In the genomic region with DNA sequence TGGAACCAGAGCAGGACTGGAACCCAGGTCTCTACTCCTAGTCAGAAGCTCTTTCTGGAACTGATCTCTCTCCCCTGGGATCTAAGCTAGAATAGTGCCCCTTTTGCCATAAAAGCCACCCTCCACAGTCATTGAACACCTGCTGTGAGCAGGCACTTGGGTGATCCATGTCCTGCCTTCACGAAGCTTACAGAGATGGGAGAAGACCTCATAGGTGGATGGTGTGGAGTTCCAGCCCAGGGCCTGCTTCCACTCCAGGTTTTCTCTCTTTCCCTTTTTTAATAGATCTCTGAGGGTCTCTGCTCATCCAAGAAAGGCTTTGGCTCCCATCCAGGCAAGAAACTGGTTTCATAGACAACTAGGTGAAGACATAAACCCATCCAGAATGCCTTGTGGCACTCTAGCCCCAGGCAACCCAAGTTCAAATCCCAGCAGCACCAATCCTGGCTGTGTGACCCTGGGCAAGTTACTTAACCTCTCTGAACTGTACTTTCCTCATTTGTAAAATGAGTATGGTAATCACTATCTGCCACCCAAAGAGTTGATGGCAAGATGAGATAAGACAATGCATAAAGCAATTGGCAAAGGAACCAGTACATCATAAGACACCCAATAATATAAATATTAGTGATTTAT, we compare ENCODE assay signal across 1 cellular context.
TF ChIP-seq lines count a peak whose summit lies in the region.

No MANE protein-coding gene starts in this region.

TF ChIP-seq in K562, 482 proteins besides CTCF, POLR2A, EP300 and RAD21 (continued from another document):
- TF ChIP-seq, protein P1, sequence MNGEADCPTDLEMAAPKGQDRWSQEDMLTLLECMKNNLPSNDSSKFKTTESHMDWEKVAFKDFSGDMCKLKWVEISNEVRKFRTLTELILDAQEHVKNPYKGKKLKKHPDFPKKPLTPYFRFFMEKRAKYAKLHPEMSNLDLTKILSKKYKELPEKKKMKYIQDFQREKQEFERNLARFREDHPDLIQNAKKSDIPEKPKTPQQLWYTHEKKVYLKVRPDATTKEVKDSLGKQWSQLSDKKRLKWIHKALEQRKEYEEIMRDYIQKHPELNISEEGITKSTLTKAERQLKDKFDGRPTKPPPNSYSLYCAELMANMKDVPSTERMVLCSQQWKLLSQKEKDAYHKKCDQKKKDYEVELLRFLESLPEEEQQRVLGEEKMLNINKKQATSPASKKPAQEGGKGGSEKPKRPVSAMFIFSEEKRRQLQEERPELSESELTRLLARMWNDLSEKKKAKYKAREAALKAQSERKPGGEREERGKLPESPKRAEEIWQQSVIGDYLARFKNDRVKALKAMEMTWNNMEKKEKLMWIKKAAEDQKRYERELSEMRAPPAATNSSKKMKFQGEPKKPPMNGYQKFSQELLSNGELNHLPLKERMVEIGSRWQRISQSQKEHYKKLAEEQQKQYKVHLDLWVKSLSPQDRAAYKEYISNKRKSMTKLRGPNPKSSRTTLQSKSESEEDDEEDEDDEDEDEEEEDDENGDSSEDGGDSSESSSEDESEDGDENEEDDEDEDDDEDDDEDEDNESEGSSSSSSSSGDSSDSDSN (IDR thresholded peaks at IDR 0.05; ENCODE audit: borderline replicate concordance in 1 of 2, low read depth in 2 of 2, low read length in 2 of 2), result no peak
- TF ChIP-seq ZNF696 (CRISPR knock-in tag; conservative IDR thresholded peaks at IDR 0.05), result no peak
- TF ChIP-seq ETV5 (CRISPR knock-in tag; IDR thresholded peaks at IDR 0.05; ENCODE audit: low read depth), result no peak
- TF ChIP-seq, protein P2, sequence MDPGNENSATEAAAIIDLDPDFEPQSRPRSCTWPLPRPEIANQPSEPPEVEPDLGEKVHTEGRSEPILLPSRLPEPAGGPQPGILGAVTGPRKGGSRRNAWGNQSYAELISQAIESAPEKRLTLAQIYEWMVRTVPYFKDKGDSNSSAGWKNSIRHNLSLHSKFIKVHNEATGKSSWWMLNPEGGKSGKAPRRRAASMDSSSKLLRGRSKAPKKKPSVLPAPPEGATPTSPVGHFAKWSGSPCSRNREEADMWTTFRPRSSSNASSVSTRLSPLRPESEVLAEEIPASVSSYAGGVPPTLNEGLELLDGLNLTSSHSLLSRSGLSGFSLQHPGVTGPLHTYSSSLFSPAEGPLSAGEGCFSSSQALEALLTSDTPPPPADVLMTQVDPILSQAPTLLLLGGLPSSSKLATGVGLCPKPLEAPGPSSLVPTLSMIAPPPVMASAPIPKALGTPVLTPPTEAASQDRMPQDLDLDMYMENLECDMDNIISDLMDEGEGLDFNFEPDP (CRISPR knock-in tag; IDR thresholded peaks at IDR 0.05), result no peak
- TF ChIP-seq ZNF324 (CRISPR knock-in tag; IDR thresholded peaks at IDR 0.05), result no peak
- TF ChIP-seq RFX5 (IDR thresholded peaks at IDR 0.05; ENCODE audit: low read depth, low read length), result no peak
- no peak for TF ChIP-seq KDM4B (IDR thresholded peaks at IDR 0.05; ENCODE audit: borderline replicate concordance in 2 of 2, low read depth in 1 of 2)
- TF ChIP-seq ZNF695 (CRISPR knock-in tag; IDR thresholded peaks at IDR 0.05), result no peak
- TF ChIP-seq, protein P3, sequence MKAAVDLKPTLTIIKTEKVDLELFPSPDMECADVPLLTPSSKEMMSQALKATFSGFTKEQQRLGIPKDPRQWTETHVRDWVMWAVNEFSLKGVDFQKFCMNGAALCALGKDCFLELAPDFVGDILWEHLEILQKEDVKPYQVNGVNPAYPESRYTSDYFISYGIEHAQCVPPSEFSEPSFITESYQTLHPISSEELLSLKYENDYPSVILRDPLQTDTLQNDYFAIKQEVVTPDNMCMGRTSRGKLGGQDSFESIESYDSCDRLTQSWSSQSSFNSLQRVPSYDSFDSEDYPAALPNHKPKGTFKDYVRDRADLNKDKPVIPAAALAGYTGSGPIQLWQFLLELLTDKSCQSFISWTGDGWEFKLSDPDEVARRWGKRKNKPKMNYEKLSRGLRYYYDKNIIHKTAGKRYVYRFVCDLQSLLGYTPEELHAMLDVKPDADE (conservative IDR thresholded peaks at IDR 0.05; ENCODE audit: control insufficient read depth, low read depth, low read length), result no peak
- TF ChIP-seq ZNF316 (IDR thresholded peaks at IDR 0.05), result no peak
- TF ChIP-seq DACH1 (IDR thresholded peaks at IDR 0.05; ENCODE audit: partially characterized antibody), result no peak
- TF ChIP-seq MTA2 (IDR thresholded peaks at IDR 0.05; ENCODE audit: low read depth), result no peak
- no peak for TF ChIP-seq ZNF174 (CRISPR knock-in tag; IDR thresholded peaks at IDR 0.05)
- TF ChIP-seq ZFP36 (IDR thresholded peaks at IDR 0.05; ENCODE audit: low read depth, low read length, partially characterized antibody), result peak; percentile 79
- TF ChIP-seq RBM25 (IDR thresholded peaks at IDR 0.05; ENCODE audit: low read depth, low read length, severe bottlenecking), result peak; percentile 53
- TF ChIP-seq HMG20B (CRISPR knock-in tag; IDR thresholded peaks at IDR 0.05), result no peak
- peak in 1 of 2 experiments; percentile 35; a peak in 2 of 4 replicates for TF ChIP-seq KDM1A (IDR thresholded peaks at IDR 0.05)
- no peak for TF ChIP-seq ZEB2 (IDR thresholded peaks at IDR 0.05)
- no peak for TF ChIP-seq LARP7 (IDR thresholded peaks at IDR 0.05)
- no peak for TF ChIP-seq ZZZ3 (IDR thresholded peaks at IDR 0.05)
- no peak for TF ChIP-seq EWSR1 (IDR thresholded peaks at IDR 0.05; ENCODE audit: borderline replicate concordance, low read depth, partially characterized antibody)
- TF ChIP-seq CHD4 (IDR thresholded peaks at IDR 0.05; ENCODE audit: insufficient read depth, insufficient replicate concordance, low read depth, low read length, poor library complexity, severe bottlenecking), result peak; percentile 85
- TF ChIP-seq, protein P4, sequence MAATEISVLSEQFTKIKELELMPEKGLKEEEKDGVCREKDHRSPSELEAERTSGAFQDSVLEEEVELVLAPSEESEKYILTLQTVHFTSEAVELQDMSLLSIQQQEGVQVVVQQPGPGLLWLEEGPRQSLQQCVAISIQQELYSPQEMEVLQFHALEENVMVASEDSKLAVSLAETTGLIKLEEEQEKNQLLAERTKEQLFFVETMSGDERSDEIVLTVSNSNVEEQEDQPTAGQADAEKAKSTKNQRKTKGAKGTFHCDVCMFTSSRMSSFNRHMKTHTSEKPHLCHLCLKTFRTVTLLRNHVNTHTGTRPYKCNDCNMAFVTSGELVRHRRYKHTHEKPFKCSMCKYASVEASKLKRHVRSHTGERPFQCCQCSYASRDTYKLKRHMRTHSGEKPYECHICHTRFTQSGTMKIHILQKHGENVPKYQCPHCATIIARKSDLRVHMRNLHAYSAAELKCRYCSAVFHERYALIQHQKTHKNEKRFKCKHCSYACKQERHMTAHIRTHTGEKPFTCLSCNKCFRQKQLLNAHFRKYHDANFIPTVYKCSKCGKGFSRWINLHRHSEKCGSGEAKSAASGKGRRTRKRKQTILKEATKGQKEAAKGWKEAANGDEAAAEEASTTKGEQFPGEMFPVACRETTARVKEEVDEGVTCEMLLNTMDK (IDR thresholded peaks at IDR 0.05; ENCODE audit: borderline replicate concordance, insufficient read depth, low read depth, low read length, poor library complexity, severe bottlenecking), result no peak
- no peak for TF ChIP-seq ETV6 (IDR thresholded peaks at IDR 0.05; ENCODE audit: borderline replicate concordance in 1 of 2, low read depth in 2 of 2, low read length in 1 of 2)
- no peak for TF ChIP-seq ETV6 (CRISPR knock-in tag; IDR thresholded peaks at IDR 0.05; ENCODE audit: borderline replicate concordance)
- TF ChIP-seq ELF1 (tag; IDR thresholded peaks at IDR 0.05), result no peak
- TF ChIP-seq MXI1 (IDR thresholded peaks at IDR 0.05; ENCODE audit: low read depth, low read length), result no peak
- TF ChIP-seq, protein P5, sequence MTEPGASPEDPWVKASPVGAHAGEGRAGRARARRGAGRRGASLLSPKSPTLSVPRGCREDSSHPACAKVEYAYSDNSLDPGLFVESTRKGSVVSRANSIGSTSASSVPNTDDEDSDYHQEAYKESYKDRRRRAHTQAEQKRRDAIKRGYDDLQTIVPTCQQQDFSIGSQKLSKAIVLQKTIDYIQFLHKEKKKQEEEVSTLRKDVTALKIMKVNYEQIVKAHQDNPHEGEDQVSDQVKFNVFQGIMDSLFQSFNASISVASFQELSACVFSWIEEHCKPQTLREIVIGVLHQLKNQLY (CRISPR knock-in tag; conservative IDR thresholded peaks at IDR 0.05), result no peak
- TF ChIP-seq KLF1 (tag; IDR thresholded peaks at IDR 0.05), result no peak
TF ChIP-seq in K562: peak in this region for 6.
